In genomic region chr17:29346462-29346861, GRCh38 we compare ENCODE assay signal across 23 cellular contexts.
"Had no signal": no experiment of that assay in that cellular context is flagged by ENCODE, and none has a peak within 500 bp of the region (broad histone marks: within the 10 kb centered on the region; RNA-seq: fewer than 3 reads in every experiment).

No MANE protein-coding gene starts in this region.

- H3K4me3 ChIP-seq: coronary artery, dorsolateral prefrontal cortex, gastroesophageal sphincter, heart left ventricle, hepatocyte, left lung, lower lobe of right lung, mucosa of descending colon had no signal

- DNase-seq: dermis blood vessel endothelial cell; dorsolateral prefrontal cortex; effector CD4-positive, alpha-beta T cell; effector memory CD4-positive, alpha-beta T cell; foreskin keratinocyte; heart left ventricle; hypothalamus; immature natural killer cell; islet precursor cell; left cardiac atrium; left lung; left ventricle myocardium superior; lower lobe of right lung; mesenchymal stem cell; mucosa of descending colon; naive B cell had no signal

- FAIRE-seq: colon, endothelial cell of umbilical vein, frontal cortex had no signal

- H3K4me1 ChIP-seq: foreskin keratinocyte, gastroesophageal sphincter, heart left ventricle, left lung, lower lobe of right lung had no signal

- H2AFZ ChIP-seq: hepatocyte had no signal

- H3K4me2 ChIP-seq: hepatocyte had no signal

- H3K79me2 ChIP-seq: hepatocyte had no signal

- H3K9me3 ChIP-seq: gastroesophageal sphincter, heart left ventricle, left lung, lower lobe of right lung, mucosa of descending colon had no signal

- ATAC-seq: esophagus mucosa, foreskin keratinocyte, gastroesophageal sphincter, heart left ventricle, left cardiac atrium, left lung, left ventricle myocardium superior, lower lobe of right lung, mucosa of descending colon had no signal

- H3K27me3 ChIP-seq: dorsolateral prefrontal cortex, hepatocyte, left lung had no signal

- H3K27ac ChIP-seq: coronary artery, dorsolateral prefrontal cortex, foreskin keratinocyte, gastroesophageal sphincter, heart left ventricle, hepatocyte, left lung, lower lobe of right lung had no signal

- H3K36me3 ChIP-seq: gastroesophageal sphincter, heart left ventricle, left lung, lower lobe of right lung had no signal
